Comparison of ENCODE assay signal across 24 cellular contexts in genomic region chr7:44380179-44380830, GRCh38. TPM values are rescaled to one million over a fixed set of nuclear protein-coding genes. Genes with fewer than 3 reads are reported as not detected.
DNase-seq lines count a peak whose midpoint lies in the region; ATAC-seq, FAIRE-seq and TF ChIP-seq lines count a peak whose summit lies in the region.
"Had no signal": no experiment of that assay in that cellular context is flagged by ENCODE, and none has a peak within 500 bp of the region (broad histone marks: within the 10 kb centered on the region; RNA-seq: fewer than 3 reads in every experiment).

No MANE protein-coding gene starts in this region.

- no peak overlapping the region for H3K4me3 Mint-ChIP-seq in effector memory CD8-positive, alpha-beta T cell
- H3K4me3 Mint-ChIP-seq in H9, result no peak overlapping the region
- H3K4me3 Mint-ChIP-seq: activated naive CD8-positive, alpha-beta T cell treated with anti-CD3 and anti-CD28 coated beads, Interleukin-2, amount 10 ng/mL, durations not matched to agents 7 days and 5 days; B cell had no signal

- H3K9me3 Mint-ChIP-seq in effector memory CD8-positive, alpha-beta T cell, result no peaks in the 10 kb centered on the region
- H3K9me3 Mint-ChIP-seq in H9, result no peaks in the 10 kb centered on the region
- H3K9me3 Mint-ChIP-seq: activated naive CD8-positive, alpha-beta T cell treated with anti-CD3 and anti-CD28 coated beads, Interleukin-2, amount 10 ng/mL, durations not matched to agents 7 days and 5 days had no signal

- H3K79me2 ChIP-seq in osteoblast (ENCODE audit: insufficient read depth, low read length), result no peaks in the 10 kb centered on the region
- no peaks in the 10 kb centered on the region for H3K79me2 ChIP-seq in H9 (ENCODE audit: insufficient read depth, low read length)

- WGBS in H9 (ENCODE audit: extremely low coverage, insufficient read length, low lambda C conversion rate), result no CpG with 5 or more reads among the region's 2 CpGs

- H4K8ac ChIP-seq in H9 (replicated peaks; ENCODE audit: insufficient read length, low read depth, low read length), result no peak overlapping the region

- H3K27me3 ChIP-seq in osteoblast (ENCODE audit: insufficient read depth, low read length) (no peaks in the 10 kb centered on the region), H9 (ENCODE audit: insufficient read depth, low read length) (no peaks in the 10 kb centered on the region)
- H3K27me3 ChIP-seq: body of pancreas, colonic mucosa had no signal

- no peak for ATAC-seq in effector memory CD8-positive, alpha-beta T cell (replicated peaks)
- ATAC-seq: activated CD4-positive, CD25-positive, alpha-beta regulatory T cell treated with anti-CD3 and anti-CD28 coated beads, Interleukin-2, amount 50 U/mL, for 24 hours; body of pancreas; lower lobe of right lung had no signal

- no peak overlapping the region for H2BK15ac ChIP-seq in H9 (ENCODE audit: low read depth, low read length)

- DNase-seq in GM12892 (ENCODE audit: insufficient read length), result no peak
- DNase-seq in RWPE1 (ENCODE audit: low spot score), result no peak
- no peak for DNase-seq in effector memory CD8-positive, alpha-beta T cell
- no peak for DNase-seq in osteoblast (ENCODE audit: insufficient read length, low spot score, missing footprints)
- no peak for DNase-seq in H9
- no peak for DNase-seq in ACHN
- no peak for DNase-seq in stimulated activated CD4-positive, alpha-beta T cell treated with anti-CD3 and anti-CD28 coated beads, Interleukin-4, amount 100 ng/mL, for 24 hours
- DNase-seq: activated naive CD8-positive, alpha-beta T cell treated with anti-CD3 and anti-CD28 coated beads, Interleukin-2, amount 10 ng/mL, durations not matched to agents 7 days and 5 days; body of pancreas; colonic mucosa; KG1; lower lobe of right lung; NCI-H1092; NCI-H2081 treated with DMSO at 0.1 percent for 48 hours; NCI-H510A; NK-92 treated with Interleukin-12 subunit alpha and Interleukin-12 subunit beta, amount 100 ng/mL, for 24 hours; occipital lobe; stimulated activated CD4-positive, alpha-beta T cell treated with anti-CD3 and anti-CD28 coated beads, Interleukin-12 subunit alpha, Interleukin-12 subunit beta, amount 100 ng/mL, for 4 hours; stimulated activated CD8-positive, alpha-beta memory T cell treated with anti-CD3 and anti-CD28 coated beads, Interleukin-4, amount 100 ng/mL, for 48 hours had no signal

- no peak overlapping the region for H3K23ac ChIP-seq in H9 (ENCODE audit: insufficient read length, low read depth, low read length)

- no peak overlapping the region for H3K4me3 ChIP-seq in osteoblast (ENCODE audit: insufficient read depth, low read length)
- H3K4me3 ChIP-seq: body of pancreas, colonic mucosa, lower lobe of right lung had no signal

- peaks cover 7% of the 10 kb centered on the region for H3K36me3 ChIP-seq in osteoblast (ENCODE audit: insufficient read depth, low read length)
- H3K36me3 ChIP-seq: colonic mucosa had no signal

- FAIRE-seq in GM12892 (lab: Jason Lieb, UNC), result no peak
- FAIRE-seq: GM18507, RCC 7860 had no signal

- no peaks in the 10 kb centered on the region for H3K23me2 ChIP-seq in H9 (ENCODE audit: insufficient read length, low read depth, low read length, poor library complexity, severe bottlenecking)

- H3K27ac ChIP-seq in RWPE1 (peak overlapping the region; percentile 88), osteoblast (ENCODE audit: low read depth, low read length) (peak overlapping the region; percentile 24), H9 (ENCODE audit: insufficient read length, low read depth, low read length) (no peak overlapping the region)
- H3K27ac ChIP-seq: body of pancreas, colonic mucosa, lower lobe of right lung had no signal

- H3K9me3 ChIP-seq in osteoblast (ENCODE audit: low read depth, low read length) (no peaks in the 10 kb centered on the region), H9 (ENCODE audit: control insufficient read depth, low read depth, low read length) (no peaks in the 10 kb centered on the region)
- H3K9me3 ChIP-seq: body of pancreas, colonic mucosa, lower lobe of right lung had no signal

- H4K20me1 ChIP-seq in osteoblast (ENCODE audit: insufficient read depth, low read length) (peaks cover 2% of the 10 kb centered on the region), H9 (ENCODE audit: control insufficient read depth, insufficient read depth, insufficient read length) (no peaks in the 10 kb centered on the region)

- no peak overlapping the region for H2BK20ac ChIP-seq in H9 (ENCODE audit: low read depth, low read length, poor library complexity, severe bottlenecking)

- H2BK120ac ChIP-seq in H9 (ENCODE audit: low read depth, low read length, poor library complexity, severe bottlenecking), result no peak overlapping the region

- no peak overlapping the region for H3K56ac ChIP-seq in H9 (ENCODE audit: insufficient read length, low read depth, low read length)

- 0 out of 2 replicates have a peak, but pooled peaks have one; percentile 10 for TF ChIP-seq POLR2A in GM12892 (IDR thresholded peaks at IDR 0.05; ENCODE audit: low read depth, low read length)

- in situ Hi-C loops in ACHN (cut with HindIII; ENCODE audit: low pct_ligation_motif_present, low pct_unique_long_range_greater_than_20kb, low sequenced_read_pairs), result no loop called here

- no peak overlapping the region for H2BK5ac ChIP-seq in H9 (ENCODE audit: insufficient read length, low read length)

- H3K27ac Mint-ChIP-seq in effector memory CD8-positive, alpha-beta T cell, result peak overlapping the region; percentile 69 to 91
- H3K27ac Mint-ChIP-seq in H9, result no peak overlapping the region
- H3K27ac Mint-ChIP-seq: B cell had no signal

- peaks cover 19% of the 10 kb centered on the region for H3K36me3 Mint-ChIP-seq in effector memory CD8-positive, alpha-beta T cell (ENCODE audit: insufficient read depth)
- peaks cover 2 to 17% (median 12%) of the 10 kb centered on the region in 3 experiments; a peak in 6 of 7 replicates for H3K36me3 Mint-ChIP-seq in H9 (ENCODE audit: insufficient read depth in 1 of 3, low read depth in 3 of 3)
- H3K36me3 Mint-ChIP-seq: activated naive CD8-positive, alpha-beta T cell treated with anti-CD3 and anti-CD28 coated beads, Interleukin-2, amount 10 ng/mL, durations not matched to agents 7 days and 5 days had no signal

- no peak overlapping the region for H4K5ac ChIP-seq in H9 (ENCODE audit: insufficient read length, low read depth, low read length)

- H3K18ac ChIP-seq in H9 (ENCODE audit: insufficient read length, low read depth, low read length), result no peak overlapping the region

- no peak overlapping the region for H3K4ac ChIP-seq in H9 (ENCODE audit: low read depth, low read length)

- H4K91ac ChIP-seq in H9 (ENCODE audit: insufficient read length, low read depth, low read length), result no peak overlapping the region

- H3K4me2 ChIP-seq in osteoblast (ENCODE audit: insufficient read depth, low read length) (no peak overlapping the region), H9 (ENCODE audit: insufficient read depth, insufficient read length, low read length) (no peak overlapping the region)

- no peaks in the 10 kb centered on the region for H3K27me3 Mint-ChIP-seq in effector memory CD8-positive, alpha-beta T cell
- H3K27me3 Mint-ChIP-seq in H9 (ENCODE audit: low read depth), result peaks cover 15% of the 10 kb centered on the region
- H3K27me3 Mint-ChIP-seq: activated naive CD8-positive, alpha-beta T cell treated with anti-CD3 and anti-CD28 coated beads, Interleukin-2, amount 10 ng/mL, durations not matched to agents 7 days and 5 days; B cell had no signal

- no peak overlapping the region for H3K14ac ChIP-seq in H9 (ENCODE audit: insufficient read depth, low read length)

- H2AFZ ChIP-seq in osteoblast (ENCODE audit: low read length) (no peak overlapping the region), H9 (ENCODE audit: low read length) (no peak overlapping the region)

- no peak for TF ChIP-seq CTCF in RWPE1 (conservative IDR thresholded peaks at IDR 0.05; ENCODE audit: low read depth)
- no peak for TF ChIP-seq CTCF in osteoblast (IDR thresholded peaks at IDR 0.05; ENCODE audit: extremely low read depth, low read depth, low read length)
- no peak for TF ChIP-seq CTCF in H9 (conservative IDR thresholded peaks at IDR 0.05)

- peaks cover 10 to 17% of the 10 kb centered on the region in 2 donors for H3K4me1 Mint-ChIP-seq in effector memory CD8-positive, alpha-beta T cell (ENCODE audit: low read depth in 2 of 2)
- no peaks in the 10 kb centered on the region for H3K4me1 Mint-ChIP-seq in H9

- H3K9ac ChIP-seq in H9 (ENCODE audit: extremely low read depth, insufficient read length, low read length), result no peak overlapping the region

- POLR2A ChIA-PET in RWPE1 (lab: Yijun Ruan, JAX; ENCODE audit: low non-redundant PET), result no interaction called here

- peaks cover 52% of the 10 kb centered on the region for H3K4me1 ChIP-seq in osteoblast (ENCODE audit: insufficient read depth, low read length)
- H3K4me1 ChIP-seq in H9 (ENCODE audit: insufficient read depth, low read length), result peaks cover 2% of the 10 kb centered on the region
- H3K4me1 ChIP-seq: body of pancreas, colonic mucosa, lower lobe of right lung had no signal

- H2BK12ac ChIP-seq in H9 (ENCODE audit: insufficient read length, low read depth, low read length), result no peak overlapping the region

- H3T11ph ChIP-seq in H9 (ENCODE audit: low read length), result no peak overlapping the region

- H2AK5ac ChIP-seq in H9 (ENCODE audit: insufficient read length, low read length), result no peak overlapping the region

- CTCF ChIA-PET in RWPE1 (lab: Yijun Ruan, JAX), result interaction anchor here (0.6 to 1.3 kb wide), 2 partner anchors 65 to 139 kb away, joined by 5 read pairs; no protein-coding TSS in a partner anchor

- H3K79me1 ChIP-seq in H9 (ENCODE audit: insufficient read depth, low read depth, low read length, poor library complexity, severe bottlenecking), result no peaks in the 10 kb centered on the region

RNA-seq across cellular contexts. Expression of gene CAMK2B, which starts 54.9 kb away (rescaled TPM):
- 0.38 TPM for polyA plus RNA-seq in GM12892 (2012; ENCODE audit: missing spikeins)
- total RNA-seq in osteoblast, result not detected in 2 replicates
- 0.17 and 0.24 TPM in 2 replicates for total RNA-seq in H9 (2021)
- total RNA-seq: B cell, ureter had no signal

Comparison
In these comparisons a context has a peak if more than half of its experiments do, and no peak if none do; other contexts are left out.
1. H3K27ac Mint-ChIP-seq: peak in effector memory CD8-positive, alpha-beta T cell (2 of 2); none in H9 (0 of 3).